8 cellular contexts compared by ENCODE assay signal in genomic region chr1:179293340-179294327, GRCh38. TPM values are rescaled to one million over a fixed set of nuclear protein-coding genes. Genes with fewer than 3 reads are reported as not detected.
A peak's percentile ranks its signal among the peaks of the same experiment; 100 is the strongest.
DNase-seq lines count a peak whose midpoint lies in the region; ATAC-seq, FAIRE-seq and TF ChIP-seq lines count a peak whose summit lies in the region.

Gene SOAT1, plus strand, starts transcription at chr1:179293797. Its CDS starts 8,888 bp downstream, at chr1:179302685.

- DNase-seq in GM12892 (ENCODE audit: insufficient read length) (peak; percentile 85), NCI-H1436 treated with DMSO at 0.1 percent for 48 hours (lab: John Stamatoyannopoulos, UW) (peak; percentile 71), T-helper 17 cell (peak; percentile 85 to 92 (median 91)), amygdala (lab: John Stamatoyannopoulos, UW) (peak; percentile 42 to 96 (median 87)), left ventricle myocardium superior (peak; percentile 98), putamen (ENCODE audit: low spot score) (peak; percentile 89), vagina (ENCODE audit: extremely low spot score in 2 of 2) (peak in 1 of 2 donors; percentile 94)

- peak; percentile 97 for ATAC-seq in HG02798 (IDR thresholded peaks at IDR 0.05; ENCODE audit: poor library complexity, unreplicated experiment)
- ATAC-seq in T-helper 17 cell, result peak; percentile 95
- ATAC-seq in left ventricle myocardium superior, result peak; percentile 100

- peak; percentile 76 for TF ChIP-seq POLR2A in GM12892 (IDR thresholded peaks at IDR 0.05; ENCODE audit: low read depth, low read length)
- TF ChIP-seq POLR2A in vagina (IDR thresholded peaks at IDR 0.05), result peak in 1 of 2 donors; percentile 71

- intact Hi-C loops in left ventricle myocardium superior (cut with micrococcal nuclease) (loop anchor here (5.0 kb wide), 1 partner anchor 74 kb away; the partner anchor contains the start of gene AXDND1), vagina (cut with DNase I) (loop anchor here (5.0 to 10.0 kb wide), 2 partner anchors 74 to 169 kb away; partner anchors contain the start of gene AXDND1)

- H3K4me1 Mint-ChIP-seq in T-helper 17 cell, result peaks cover 35% of the 10 kb centered on the region

- H3K4me1 ChIP-seq in vagina, result peaks cover 12% of the 10 kb centered on the region

- H3K4me3 ChIP-seq in vagina, result peak within 1 kb of the TSS; percentile 77 to 83

- H3K36me3 Mint-ChIP-seq in T-helper 17 cell (ENCODE audit: low read depth), result no peaks in the 10 kb centered on the region

- peak within 1 kb of the TSS; percentile 94 for H3K27ac Mint-ChIP-seq in T-helper 17 cell

- peak within 1 kb of the TSS; percentile 94 for H3K27ac ChIP-seq in vagina

- no peak for TF ChIP-seq CTCF in vagina (IDR thresholded peaks at IDR 0.05)

- peak; percentile 88 for FAIRE-seq in GM12892 (lab: Jason Lieb, UNC)

- peak within 1 kb of the TSS; percentile 96 for H3K4me3 Mint-ChIP-seq in T-helper 17 cell

- no peaks in the 10 kb centered on the region for H3K36me3 ChIP-seq in vagina

- H3K27me3 Mint-ChIP-seq in T-helper 17 cell, result no peaks in the 10 kb centered on the region

- no peaks in the 10 kb centered on the region for H3K27me3 ChIP-seq in vagina

- H3K9me3 ChIP-seq in T-helper 17 cell (ENCODE audit: control insufficient read depth, low read length, poor library complexity, severe bottlenecking) (no peaks in the 10 kb centered on the region), vagina (no peaks in the 10 kb centered on the region)

RNA-seq across cellular contexts. Expression of gene SOAT1, which starts in this region (rescaled TPM):
- 12.8 TPM for polyA plus RNA-seq in GM12892 (2012; ENCODE audit: missing spikeins)
- total RNA-seq in T-helper 17 cell (10 to 100 TPM; 35.4 to 38.7 TPM), left ventricle myocardium superior (9.7 TPM), vagina (10.3 TPM)
